Comparison of ENCODE assay signal across 12 cellular contexts in genomic region chr3:50608278-50608677, GRCh38. TPM values are rescaled to one million over a fixed set of nuclear protein-coding genes. Genes with fewer than 3 reads are reported as not detected.
DNase-seq lines count a peak whose midpoint lies in the region; ATAC-seq lines count a peak whose summit lies in the region.
"Had no signal": no experiment of that assay in that cellular context is flagged by ENCODE, and none has a peak within 500 bp of the region (broad histone marks: within the 10 kb centered on the region; RNA-seq: fewer than 3 reads in every experiment).

No MANE protein-coding gene starts in this region.

- peak overlapping the region; percentile 100 for H3K27ac Mint-ChIP-seq in activated CD4-positive, alpha-beta T cell treated with anti-CD3 and anti-CD28 coated beads for 36 hours
- peak overlapping the region; percentile 77 to 99 (median 94) for H3K27ac Mint-ChIP-seq in CD8-positive, alpha-beta memory T cell
- H3K27ac Mint-ChIP-seq in central memory CD8-positive, alpha-beta T cell (ENCODE audit: low read depth), result peak overlapping the region; percentile 98
- H3K27ac Mint-ChIP-seq: progenitor cell of endocrine pancreas had no signal

- H3K4me1 Mint-ChIP-seq in activated CD4-positive, alpha-beta T cell treated with anti-CD3 and anti-CD28 coated beads for 36 hours, result peaks cover 40% of the 10 kb centered on the region
- peaks cover 80 to 93% (median 86%) of the 10 kb centered on the region in 3 donors for H3K4me1 Mint-ChIP-seq in CD8-positive, alpha-beta memory T cell
- H3K4me1 Mint-ChIP-seq in central memory CD8-positive, alpha-beta T cell, result peaks cover 92% of the 10 kb centered on the region

- POLR2A ChIA-PET in activated CD4-positive, alpha-beta T cell treated with anti-CD3 and anti-CD28 coated beads for 36 hours (lab: Charles Lee), result interaction anchor here (0.7 to 13.7 kb wide), 3 partner anchors 19 to 64 kb away, joined by 4 to 267 read pairs (median 228); partner anchors contain the start of genes C3orf18 and HEMK1
- POLR2A ChIA-PET in CD8-positive, alpha-beta memory T cell (lab: Charles Lee), result interaction anchor here (0.6 to 6.7 kb wide), 4 partner anchors 18 to 892 kb away, joined by 3 to 56 read pairs (median 20); partner anchors contain the start of genes C3orf18, HEMK1 and NPRL2

- DNase-seq in activated CD4-positive, alpha-beta T cell treated with anti-CD3 and anti-CD28 coated beads for 36 hours, result no peak
- DNase-seq in activated CD4-positive, alpha-beta T cell treated with anti-CD3 and anti-CD28 coated beads for 1 hour, result no peak
- DNase-seq in CD8-positive, alpha-beta memory T cell, result no peak
- DNase-seq in central memory CD8-positive, alpha-beta T cell (ENCODE audit: low spot score in 2 of 2), result no peak
- no peak for DNase-seq in NCI-H2227 treated with DMSO at 0.1 percent for 48 hours (lab: John Stamatoyannopoulos, UW)
- DNase-seq in NCI-H1048 (lab: John Stamatoyannopoulos, UW), result no peak
- DNase-seq in mesenteric fat pad (ENCODE audit: low spot score), result no peak
- DNase-seq: Calu3 had no signal

- H3K9me3 ChIP-seq in CD8-positive, alpha-beta memory T cell (ENCODE audit: low read length), result no peaks in the 10 kb centered on the region
- H3K9me3 ChIP-seq: SJSA1 had no signal

- H3K4me1 ChIP-seq in CD8-positive, alpha-beta memory T cell (ENCODE audit: insufficient read depth, low read length), result peaks cover 66% of the 10 kb centered on the region

- CTCF ChIA-PET in activated CD4-positive, alpha-beta T cell treated with anti-CD3 and anti-CD28 coated beads for 36 hours (lab: Charles Lee), result interaction anchor here (0.9 to 25.3 kb wide), 5 partner anchors 8 to 34 kb away, joined by 4 to 647 read pairs (median 6); partner anchors contain the start of genes C3orf18 and HEMK1
- CTCF ChIA-PET in CD8-positive, alpha-beta memory T cell (lab: Charles Lee), result interaction anchor here (1.3 to 21.6 kb wide), 5 partner anchors 7 to 261 kb away, joined by 3 to 724 read pairs (median 18); partner anchors contain the start of genes C3orf18, HEMK1 and MAPKAPK3

- peaks cover 97% of the 10 kb centered on the region for H3K36me3 Mint-ChIP-seq in activated CD4-positive, alpha-beta T cell treated with anti-CD3 and anti-CD28 coated beads for 36 hours (ENCODE audit: low read depth)
- peaks cover 31 to 57% (median 32%) of the 10 kb centered on the region in 3 donors for H3K36me3 Mint-ChIP-seq in CD8-positive, alpha-beta memory T cell
- peaks cover 53% of the 10 kb centered on the region for H3K36me3 Mint-ChIP-seq in central memory CD8-positive, alpha-beta T cell (ENCODE audit: insufficient read depth)

- no peak for ATAC-seq in activated CD4-positive, alpha-beta T cell treated with anti-CD3 and anti-CD28 coated beads for 36 hours
- ATAC-seq in central memory CD8-positive, alpha-beta T cell (replicated peaks; ENCODE audit: extremely low read depth, poor library complexity, severe bottlenecking), result no peak

- peak overlapping the region; percentile 84 for H3K27ac ChIP-seq in CD8-positive, alpha-beta memory T cell (ENCODE audit: low read depth, low read length)
- peak overlapping the region in 14 of 21 experiments; percentile 55 to 97 (median 90) for H3K27ac ChIP-seq in skin epidermis
- H3K27ac ChIP-seq: SJSA1 had no signal

- intact Hi-C loops in activated CD4-positive, alpha-beta T cell treated with anti-CD3 and anti-CD28 coated beads for 36 hours (cut with DNase I, micrococcal nuclease), result no loop called here

- no peaks in the 10 kb centered on the region for H3K27me3 ChIP-seq in CD8-positive, alpha-beta memory T cell (ENCODE audit: insufficient read depth, low read length, poor library complexity, severe bottlenecking)
- H3K27me3 ChIP-seq: SJSA1 had no signal

- peak overlapping the region; percentile 98 for H3K4me3 ChIP-seq in CD8-positive, alpha-beta memory T cell (ENCODE audit: low read length)
- peak overlapping the region; percentile 0 to 80 (median 14) for H3K4me3 ChIP-seq in skin epidermis
- H3K4me3 ChIP-seq: SJSA1 had no signal

- no peaks in the 10 kb centered on the region for H3K27me3 Mint-ChIP-seq in activated CD4-positive, alpha-beta T cell treated with anti-CD3 and anti-CD28 coated beads for 36 hours
- no peaks in the 10 kb centered on the region for H3K27me3 Mint-ChIP-seq in CD8-positive, alpha-beta memory T cell
- H3K27me3 Mint-ChIP-seq in central memory CD8-positive, alpha-beta T cell, result no peaks in the 10 kb centered on the region

- H3K36me3 ChIP-seq in CD8-positive, alpha-beta memory T cell (ENCODE audit: insufficient read depth, low read length), result peaks cover 60% of the 10 kb centered on the region
- H3K36me3 ChIP-seq: SJSA1 had no signal

- no peaks in the 10 kb centered on the region for H3K9me3 Mint-ChIP-seq in activated CD4-positive, alpha-beta T cell treated with anti-CD3 and anti-CD28 coated beads for 36 hours (ENCODE audit: low read depth)
- H3K9me3 Mint-ChIP-seq in CD8-positive, alpha-beta memory T cell, result no peaks in the 10 kb centered on the region
- H3K9me3 Mint-ChIP-seq in central memory CD8-positive, alpha-beta T cell, result no peaks in the 10 kb centered on the region

- H3K4me3 Mint-ChIP-seq in activated CD4-positive, alpha-beta T cell treated with anti-CD3 and anti-CD28 coated beads for 36 hours, result peak overlapping the region; percentile 96
- H3K4me3 Mint-ChIP-seq in CD8-positive, alpha-beta memory T cell, result peak overlapping the region; percentile 82 to 97 (median 97)
- H3K4me3 Mint-ChIP-seq in central memory CD8-positive, alpha-beta T cell, result peak overlapping the region; percentile 97

RNA-seq across cellular contexts. Expression of gene CISH, which starts 3.3 kb away (rescaled TPM):
- total RNA-seq in activated CD4-positive, alpha-beta T cell treated with anti-CD3 and anti-CD28 coated beads for 36 hours, result 100 to 1,000 TPM; 265 to 269 TPM
- 100 to 1,000 TPM; 216 to 222 TPM for total RNA-seq in CD8-positive, alpha-beta memory T cell
- 92.8 TPM for polyA plus RNA-seq in CD8-positive, alpha-beta memory T cell
- total RNA-seq in mesenteric fat pad, result 56.2 TPM

RNA-seq across cellular contexts. Expression of gene MAPKAPK3, which starts 8.7 kb away (rescaled TPM):
- 100 to 1,000 TPM; 178 to 218 TPM for total RNA-seq in activated CD4-positive, alpha-beta T cell treated with anti-CD3 and anti-CD28 coated beads for 36 hours
- 100 to 1,000 TPM; 153 to 156 TPM for total RNA-seq in CD8-positive, alpha-beta memory T cell
- polyA plus RNA-seq in CD8-positive, alpha-beta memory T cell, result 57.0 TPM
- total RNA-seq in mesenteric fat pad, result 44.7 TPM

RNA-seq across cellular contexts. Expression of gene HEMK1, which starts 39.0 kb away (rescaled TPM):
- 10 to 100 TPM; 61.6 to 77.7 TPM for total RNA-seq in activated CD4-positive, alpha-beta T cell treated with anti-CD3 and anti-CD28 coated beads for 36 hours
- total RNA-seq in CD8-positive, alpha-beta memory T cell, result 10 to 100 TPM; 51.8 to 55.0 TPM
- polyA plus RNA-seq in CD8-positive, alpha-beta memory T cell, result 27.4 TPM
- 15.5 TPM for total RNA-seq in mesenteric fat pad

RNA-seq across cellular contexts. Expression of gene C3orf18, which starts 40.7 kb away (rescaled TPM):
- total RNA-seq in activated CD4-positive, alpha-beta T cell treated with anti-CD3 and anti-CD28 coated beads for 36 hours, result 10 to 100 TPM; 31.7 to 31.9 TPM
- total RNA-seq in CD8-positive, alpha-beta memory T cell, result 10 to 100 TPM; 11.5 to 13.0 TPM
- polyA plus RNA-seq in CD8-positive, alpha-beta memory T cell, result 15.8 TPM
- total RNA-seq in mesenteric fat pad, result 8.9 TPM
- total RNA-seq: A172 had no signal
